1 cellular context compared by ENCODE assay signal in the genomic region with DNA sequence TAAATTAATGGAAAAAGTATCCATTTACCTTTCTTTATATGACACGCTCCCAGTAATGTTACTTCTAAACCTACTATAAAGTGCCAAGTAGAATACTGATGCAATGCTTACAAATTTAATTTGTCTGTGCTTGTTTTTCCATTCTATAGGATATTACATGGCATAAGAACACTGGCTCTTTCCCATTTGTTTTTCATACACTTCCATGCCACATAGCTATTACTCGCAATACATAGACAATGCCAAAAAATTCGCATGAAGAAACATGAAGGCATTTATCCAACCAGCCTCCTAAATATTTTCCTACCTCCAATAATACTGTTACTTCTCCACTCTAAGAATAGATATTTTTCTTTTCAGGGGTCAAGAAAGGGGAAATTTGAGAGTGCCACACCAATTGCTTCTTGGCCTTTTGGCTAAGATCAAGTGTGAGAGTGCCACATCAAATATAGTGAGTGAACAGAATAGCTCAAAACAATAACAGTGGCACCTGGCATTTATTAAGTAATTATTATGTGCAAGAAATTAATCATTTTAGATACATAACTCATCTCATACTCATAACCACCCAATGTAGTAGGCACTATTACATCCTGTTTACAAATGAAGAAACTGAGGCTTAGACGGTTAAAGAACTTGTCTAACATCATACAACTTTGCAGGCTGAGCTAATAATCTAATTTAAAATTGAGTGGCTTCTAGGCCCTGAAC.
A peak's percentile ranks its signal among the peaks of the same experiment; 100 is the strongest.
TF ChIP-seq lines count a peak whose summit lies in the region.

No MANE protein-coding gene starts in this region.

TF ChIP-seq in HepG2, 621 proteins besides CTCF, POLR2A, EP300 and RAD21 (continued from another document):
- TF ChIP-seq ZNF513 (CRISPR knock-in tag; conservative IDR thresholded peaks at IDR 0.05) (no peak), ZNF510 (CRISPR knock-in tag; IDR thresholded peaks at IDR 0.05; ENCODE audit: low read depth) (0 out of 2 replicates have a peak, but pooled peaks have one; percentile 32)
